ENCODE assay signal across 21 cellular contexts in genomic region chr11:71498091-71498490, GRCh38. TPM values are rescaled to one million over a fixed set of nuclear protein-coding genes. Genes with fewer than 3 reads are reported as not detected.
A peak's percentile ranks its signal among the peaks of the same experiment; 100 is the strongest.
DNase-seq lines count a peak whose midpoint lies in the region; ATAC-seq, FAIRE-seq and TF ChIP-seq lines count a peak whose summit lies in the region.
"Had no signal": no experiment of that assay in that cellular context is flagged by ENCODE, and none has a peak within 500 bp of the region (broad histone marks: within the 10 kb centered on the region; RNA-seq: fewer than 3 reads in every experiment).

No MANE protein-coding gene starts in this region.

- peaks cover 77% of the 10 kb centered on the region for H3K36me3 Mint-ChIP-seq in activated CD4-positive, alpha-beta T cell treated with anti-CD3 and anti-CD28 coated beads, Interleukin-2, amount 10 ng/mL, durations not matched to agents 24 days and 14 days (ENCODE audit: low read depth)

- ATAC-seq in right lobe of liver (no peak), HepG2 (no peak), psoas muscle (no peak), upper lobe of left lung (ENCODE audit: low FRiP score in 2 of 2) (no peak)

- intact Hi-C loops in activated CD4-positive, alpha-beta T cell treated with anti-CD3 and anti-CD28 coated beads, Interleukin-2, amount 10 ng/mL, durations not matched to agents 24 days and 14 days (cut with micrococcal nuclease) = no loop called here
- intact Hi-C loops in right lobe of liver (cut with DNase I) (no loop called here), HepG2 (cut with micrococcal nuclease; ENCODE audit: unreplicated experiment) (no loop called here), psoas muscle (cut with DNase I) (no loop called here), breast epithelium (cut with DNase I; ENCODE audit: low total_unique reads) (no loop called here)

- TF ChIP-seq CTCF in right lobe of liver (IDR thresholded peaks at IDR 0.05) (no peak), HepG2 (CRISPR knock-in tag; IDR thresholded peaks at IDR 0.05) (no peak), psoas muscle (IDR thresholded peaks at IDR 0.05) (no peak), upper lobe of left lung (IDR thresholded peaks at IDR 0.05) (no peak), breast epithelium (IDR thresholded peaks at IDR 0.05) (no peak)

- H3K79me2 ChIP-seq in HepG2 (ENCODE audit: insufficient read depth, low read length) = no peaks in the 10 kb centered on the region

- no peak for TF ChIP-seq EP300 in HepG2 (IDR thresholded peaks at IDR 0.05; ENCODE audit: low read depth in 2 of 2, low read length in 2 of 2)
- no peak for TF ChIP-seq EP300 in HepG2 (CRISPR knock-in tag; IDR thresholded peaks at IDR 0.05; ENCODE audit: borderline replicate concordance)
- no peak for TF ChIP-seq EP300 in upper lobe of left lung (IDR thresholded peaks at IDR 0.05)

- no peaks in the 10 kb centered on the region for H3K27me3 Mint-ChIP-seq in activated CD4-positive, alpha-beta T cell treated with anti-CD3 and anti-CD28 coated beads, Interleukin-2, amount 10 ng/mL, durations not matched to agents 24 days and 14 days

- WGBS in right lobe of liver (ENCODE audit: insufficient coverage, low coverage, low lambda C conversion rate, missing lambda C conversion rate) = 97% methylated on average over 10 of the region's 19 CpGs
- WGBS in HepG2 (ENCODE audit: low lambda C conversion rate) = 98% methylated on average over 11 of the region's 19 CpGs
- WGBS in psoas muscle, 3 donors = 96 to 98% (median 97%) methylated on average over 19 of the region's 19 CpGs
- whole genome bisulfite sequencing in upper lobe of left lung, 2 donors = 95 to 97% methylated on average over 11 to 19 of the region's 19 CpGs

- H3K4me2 ChIP-seq in HepG2 (ENCODE audit: low read depth, low read length) = no peak overlapping the region

- peak overlapping the region; percentile 34 for H3K27ac Mint-ChIP-seq in activated CD4-positive, alpha-beta T cell treated with anti-CD3 and anti-CD28 coated beads, Interleukin-2, amount 10 ng/mL, durations not matched to agents 24 days and 14 days

- BruUV-seq in HepG2 (replicated peaks; lab: Mats Ljungman, UMichigan) = no TSS peak

- H3K36me3 ChIP-seq in right lobe of liver (peaks cover 0 to 53% (median 10%) of the 10 kb centered on the region in 4 donors), HepG2 (replicated peaks in 1 of 2; ENCODE audit: control insufficient read depth in 1 of 2, insufficient read depth in 2 of 2, low read length in 2 of 2) (peaks cover 16 to 64% of the 10 kb centered on the region in 2 experiments; a peak in 4 of 5 replicates), psoas muscle (ENCODE audit: insufficient read depth in 1 of 2, low read depth in 1 of 2) (peaks cover 0 to 74% of the 10 kb centered on the region in 2 donors), upper lobe of left lung (peaks cover 20 to 91% (median 84%) of the 10 kb centered on the region in 4 donors), breast epithelium (peaks cover 4% of the 10 kb centered on the region)

- H3K9ac ChIP-seq in HepG2 (ENCODE audit: insufficient read depth, low read depth, low read length) = no peak overlapping the region

- no peak for TF ChIP-seq RAD21 in HepG2 (CRISPR knock-in tag; IDR thresholded peaks at IDR 0.05)

- H3K27ac ChIP-seq in right lobe of liver = no peak overlapping the region
- no peak overlapping the region for H3K27ac ChIP-seq in HepG2 (ENCODE audit: extremely low read length, insufficient read depth, low read length)
- H3K27ac ChIP-seq in psoas muscle = peak overlapping the region; percentile 85
- H3K27ac ChIP-seq in upper lobe of left lung = no peak overlapping the region
- H3K27ac ChIP-seq in breast epithelium = no peak overlapping the region
- H3K27ac ChIP-seq: 22Rv1, SJCRH30 had no signal

- peaks cover 6% of the 10 kb centered on the region for H3K4me1 Mint-ChIP-seq in activated CD4-positive, alpha-beta T cell treated with anti-CD3 and anti-CD28 coated beads, Interleukin-2, amount 10 ng/mL, durations not matched to agents 24 days and 14 days

- FAIRE-seq in HepG2 (lab: Jason Lieb, UNC) = no peak
- FAIRE-seq: H54 had no signal

- CTCF ChIA-PET in HepG2 (lab: Yijun Ruan, JAX; ENCODE audit: low intra/inter-chr PET ratio, low total read pairs) = no interaction called here

- H3K4me3 ChIP-seq in right lobe of liver (no peak overlapping the region), HepG2 (replicated peaks in 1 of 3; ENCODE audit: insufficient read depth in 1 of 3, low read depth in 2 of 3, low read length in 3 of 3) (no peak overlapping the region), psoas muscle (no peak overlapping the region), upper lobe of left lung (no peak overlapping the region), breast epithelium (no peak overlapping the region)
- H3K4me3 ChIP-seq: SJCRH30 had no signal

- no peaks in the 10 kb centered on the region for H4K20me1 ChIP-seq in HepG2 (ENCODE audit: insufficient read depth, low read length)

- no peak overlapping the region for H2AFZ ChIP-seq in HepG2 (ENCODE audit: low read length)

- in situ Hi-C loops in HepG2 (cut with HindIII; ENCODE audit: extremely low pct_ligation_motif_present, low pct_unique_long_range_greater_than_20kb) = no loop called here

- H3K4me1 ChIP-seq in right lobe of liver = peaks cover 0 to 12% (median 5%) of the 10 kb centered on the region in 4 donors
- H3K4me1 ChIP-seq in HepG2 (ENCODE audit: insufficient read depth, low read length) = no peaks in the 10 kb centered on the region
- H3K4me1 ChIP-seq in psoas muscle = peaks cover 9% of the 10 kb centered on the region
- peaks cover 0 to 8% (median 3%) of the 10 kb centered on the region in 4 donors for H3K4me1 ChIP-seq in upper lobe of left lung
- H3K4me1 ChIP-seq in breast epithelium = no peaks in the 10 kb centered on the region
- H3K4me1 ChIP-seq: SJCRH30 had no signal

- POLR2A ChIA-PET in HepG2 (lab: Yijun Ruan, JAX) = no interaction called here

- H3K27me3 ChIP-seq in right lobe of liver (no peaks in the 10 kb centered on the region), HepG2 (ENCODE audit: control insufficient read depth in 1 of 2, insufficient read depth in 2 of 2, low read length in 2 of 2) (no peaks in the 10 kb centered on the region), psoas muscle (ENCODE audit: insufficient read depth in 3 of 3, low read length in 2 of 3) (no peaks in the 10 kb centered on the region), upper lobe of left lung (no peaks in the 10 kb centered on the region), breast epithelium (no peaks in the 10 kb centered on the region)
- H3K27me3 ChIP-seq: SJCRH30 had no signal

- DNase-seq in activated CD4-positive, alpha-beta T cell treated with anti-CD3 and anti-CD28 coated beads, Interleukin-2, amount 10 ng/mL, durations not matched to agents 24 days and 14 days = no peak
- no peak for DNase-seq in activated CD4-positive, alpha-beta T cell treated with anti-CD3 and anti-CD28 coated beads, Interleukin-2, amount 50 U/mL, for 1 hour
- peak in 2 of 3 donors; percentile 15 to 27 for DNase-seq in right lobe of liver
- DNase-seq in HepG2 (ENCODE audit: low spot score) = no peak
- no peak for DNase-seq in psoas muscle
- DNase-seq in upper lobe of left lung = no peak
- no peak for DNase-seq in breast epithelium (ENCODE audit: low spot score in 2 of 2)
- no peak for DNase-seq in SHP77 treated with DMSO at 0.1 percent for 48 hours (lab: John Stamatoyannopoulos, UW)
- DNase-seq: AML-193, DMS79 treated with DMSO at 0.1 percent for 48 hours, Karpas-422, NCI-H1417 treated with DMSO at 0.1 percent for 48 hours, NCI-H1930, NCI-H226, NCI-H524, NCI-H82, OCI-M1, SJCRH30 had no signal

- no peak for TF ChIP-seq POLR2A in right lobe of liver (IDR thresholded peaks at IDR 0.05)
- no peak for TF ChIP-seq POLR2A in HepG2 (IDR thresholded peaks at IDR 0.05; ENCODE audit: insufficient read depth in 1 of 2, low read depth in 2 of 2, low read length in 2 of 2)
- TF ChIP-seq POLR2A in upper lobe of left lung (IDR thresholded peaks at IDR 0.05) = no peak
- TF ChIP-seq POLR2A in breast epithelium (IDR thresholded peaks at IDR 0.05) = no peak

- H3K9me3 Mint-ChIP-seq in activated CD4-positive, alpha-beta T cell treated with anti-CD3 and anti-CD28 coated beads, Interleukin-2, amount 10 ng/mL, durations not matched to agents 24 days and 14 days = no peaks in the 10 kb centered on the region

- H3K9me3 ChIP-seq in right lobe of liver (no peaks in the 10 kb centered on the region), HepG2 (ENCODE audit: low read length) (no peaks in the 10 kb centered on the region), psoas muscle (no peaks in the 10 kb centered on the region), upper lobe of left lung (no peaks in the 10 kb centered on the region), breast epithelium (no peaks in the 10 kb centered on the region)
- H3K9me3 ChIP-seq: SJCRH30 had no signal

- no peak overlapping the region for H3K4me3 Mint-ChIP-seq in activated CD4-positive, alpha-beta T cell treated with anti-CD3 and anti-CD28 coated beads, Interleukin-2, amount 10 ng/mL, durations not matched to agents 24 days and 14 days

RNA-seq across cellular contexts. Expression of gene KRTAP5-7, which starts 29.0 kb away (rescaled TPM):
- total RNA-seq in activated CD4-positive, alpha-beta T cell treated with anti-CD3 and anti-CD28 coated beads, Interleukin-2, amount 10 ng/mL, durations not matched to agents 24 days and 14 days = not detected in 2 replicates
- total RNA-seq in right lobe of liver = 1 to 10 TPM in 1 of 6 experiments, under 1 TPM in 3, not detected in 2; 0.18 to 3.9 (median 0.23) TPM
- total RNA-seq in HepG2 (2016; rRNA removed; fragmentation: Illumina TruSeq; extraction: Trizol) = not detected in 2 replicates
- not detected in 2 replicates for total RNA-seq in HepG2 (2016; cell fraction: cytosol; rRNA removed; fragmentation: Illumina TruSeq; extraction: Trizol; ENCODE audit: low read depth)
- total RNA-seq in HepG2 (2016; cell fraction: insoluble cytoplasmic fraction; rRNA removed; fragmentation: Illumina TruSeq; extraction: Trizol) = not detected in 2 replicates
- total RNA-seq in HepG2 (2016; cell fraction: membrane; rRNA removed; fragmentation: Illumina TruSeq; extraction: Trizol) = not detected in 2 replicates
- total RNA-seq in HepG2 (2016; cell fraction: nucleus; rRNA removed; fragmentation: Illumina TruSeq; extraction: Trizol) = not detected in 2 replicates
- 0.54 and 0.91 TPM in 2 replicates for polyA plus RNA-seq in HepG2 (2011; rRNA removed)
- 0.38 and 0.96 TPM in 2 replicates for polyA plus RNA-seq in HepG2 (2011; cell fraction: cytosol; rRNA removed)
- 2.2 and 3.3 TPM in 2 replicates for polyA plus RNA-seq in HepG2 (2011; cell fraction: nucleus; rRNA removed)
- polyA plus RNA-seq in HepG2 (2012) = 1.0 and 6.0 TPM in 2 replicates
- polyA plus RNA-seq in HepG2 (2016; cell fraction: cytosol; fragmentation: Illumina TruSeq; extraction: Trizol; ENCODE audit: low read depth) = not detected in 2 replicates
- polyA plus RNA-seq in HepG2 (2016; cell fraction: insoluble cytoplasmic fraction; fragmentation: Illumina TruSeq; extraction: Trizol; ENCODE audit: low read depth) = not detected in 2 replicates
- not detected in 2 replicates for polyA plus RNA-seq in HepG2 (2016; cell fraction: membrane; fragmentation: Illumina TruSeq; extraction: Trizol; ENCODE audit: low read depth)
- polyA plus RNA-seq in HepG2 (2016; cell fraction: nucleus; fragmentation: Illumina TruSeq; extraction: Trizol; ENCODE audit: insufficient read depth, low read depth) = not detected in 2 replicates
- polyA minus RNA-seq in HepG2 (2011; rRNA and poly(A)+ RNA removed; ENCODE audit: low replicate concordance) = 0.60 TPM in 1 of 2 replicates, not detected in the other
- not detected in 2 replicates for polyA minus RNA-seq in HepG2 (2011; cell fraction: cytosol; rRNA and poly(A)+ RNA removed)
- 1.1 TPM in 1 of 2 replicates, not detected in the other for polyA minus RNA-seq in HepG2 (2011; cell fraction: nucleus; rRNA and poly(A)+ RNA removed)
- total RNA-seq in psoas muscle = not detected
- polyA plus RNA-seq in psoas muscle = under 1 TPM in 1 of 3 donors, not detected in 2; 0.01 TPM
- total RNA-seq in upper lobe of left lung = under 1 TPM in 2 of 6 donors, not detected in 4; 0.20 to 0.98 TPM
- total RNA-seq in breast epithelium = under 1 TPM in 1 of 3 donors, not detected in 2; 0.16 TPM
- total RNA-seq: MCF 10A, SJCRH30 had no signal

RNA-seq across cellular contexts. Expression of gene KRTAP5-8, which starts 39.7 kb away (rescaled TPM):
- total RNA-seq in activated CD4-positive, alpha-beta T cell treated with anti-CD3 and anti-CD28 coated beads, Interleukin-2, amount 10 ng/mL, durations not matched to agents 24 days and 14 days = not detected in 2 replicates
- total RNA-seq in right lobe of liver = under 1 TPM in 1 of 6 experiments, not detected in 5; 0.24 TPM
- total RNA-seq in HepG2 (2016; rRNA removed; fragmentation: Illumina TruSeq; extraction: Trizol) = not detected in 2 replicates
- not detected in 2 replicates for total RNA-seq in HepG2 (2016; cell fraction: cytosol; rRNA removed; fragmentation: Illumina TruSeq; extraction: Trizol; ENCODE audit: low read depth)
- not detected in 2 replicates for total RNA-seq in HepG2 (2016; cell fraction: insoluble cytoplasmic fraction; rRNA removed; fragmentation: Illumina TruSeq; extraction: Trizol)
- total RNA-seq in HepG2 (2016; cell fraction: membrane; rRNA removed; fragmentation: Illumina TruSeq; extraction: Trizol) = not detected in 2 replicates
- total RNA-seq in HepG2 (2016; cell fraction: nucleus; rRNA removed; fragmentation: Illumina TruSeq; extraction: Trizol) = not detected in 2 replicates
- polyA plus RNA-seq in HepG2 (2011; rRNA removed) = 0.05 and 0.20 TPM in 2 replicates
- polyA plus RNA-seq in HepG2 (2011; cell fraction: cytosol; rRNA removed) = 0.09 and 0.17 TPM in 2 replicates
- polyA plus RNA-seq in HepG2 (2011; cell fraction: nucleus; rRNA removed) = 0.19 TPM in 1 of 2 replicates, not detected in the other
- polyA plus RNA-seq in HepG2 (2012) = 0.12 and 0.13 TPM in 2 replicates
- not detected in 2 replicates for polyA plus RNA-seq in HepG2 (2016; cell fraction: cytosol; fragmentation: Illumina TruSeq; extraction: Trizol; ENCODE audit: low read depth)
- not detected in 2 replicates for polyA plus RNA-seq in HepG2 (2016; cell fraction: insoluble cytoplasmic fraction; fragmentation: Illumina TruSeq; extraction: Trizol; ENCODE audit: low read depth)
- not detected in 2 replicates for polyA plus RNA-seq in HepG2 (2016; cell fraction: membrane; fragmentation: Illumina TruSeq; extraction: Trizol; ENCODE audit: low read depth)
- not detected in 2 replicates for polyA plus RNA-seq in HepG2 (2016; cell fraction: nucleus; fragmentation: Illumina TruSeq; extraction: Trizol; ENCODE audit: insufficient read depth, low read depth)
- polyA minus RNA-seq in HepG2 (2011; rRNA and poly(A)+ RNA removed; ENCODE audit: low replicate concordance) = 0.12 TPM in 2 replicates
- polyA minus RNA-seq in HepG2 (2011; cell fraction: cytosol; rRNA and poly(A)+ RNA removed) = not detected in 2 replicates
- not detected in 2 replicates for polyA minus RNA-seq in HepG2 (2011; cell fraction: nucleus; rRNA and poly(A)+ RNA removed)
- not detected for total RNA-seq in psoas muscle
- not detected for polyA plus RNA-seq in psoas muscle
- 1 to 10 TPM in 1 of 6 donors, under 1 TPM in 3, not detected in 2; 0.23 to 7.3 (median 0.71) TPM for total RNA-seq in upper lobe of left lung
- under 1 TPM in 1 of 3 donors, not detected in 2; 0.32 TPM for total RNA-seq in breast epithelium
- total RNA-seq: MCF 10A, SJCRH30 had no signal

RNA-seq across cellular contexts. Expression of gene NADSYN1, which starts 45.1 kb away (rescaled TPM):
- 101 and 109 TPM in 2 replicates for total RNA-seq in activated CD4-positive, alpha-beta T cell treated with anti-CD3 and anti-CD28 coated beads, Interleukin-2, amount 10 ng/mL, durations not matched to agents 24 days and 14 days
- 10 to 100 TPM; 26.4 to 54.7 (median 35.4) TPM for total RNA-seq in right lobe of liver
- total RNA-seq in HepG2 (2016; rRNA removed; fragmentation: Illumina TruSeq; extraction: Trizol) = 27.1 and 35.7 TPM in 2 replicates
- 8.5 and 12.4 TPM in 2 replicates for total RNA-seq in HepG2 (2016; cell fraction: cytosol; rRNA removed; fragmentation: Illumina TruSeq; extraction: Trizol; ENCODE audit: low read depth)
- 24.1 and 36.5 TPM in 2 replicates for total RNA-seq in HepG2 (2016; cell fraction: insoluble cytoplasmic fraction; rRNA removed; fragmentation: Illumina TruSeq; extraction: Trizol)
- total RNA-seq in HepG2 (2016; cell fraction: membrane; rRNA removed; fragmentation: Illumina TruSeq; extraction: Trizol) = 13.6 and 14.7 TPM in 2 replicates
- total RNA-seq in HepG2 (2016; cell fraction: nucleus; rRNA removed; fragmentation: Illumina TruSeq; extraction: Trizol) = 51.5 and 52.3 TPM in 2 replicates
- 51.5 and 63.4 TPM in 2 replicates for polyA plus RNA-seq in HepG2 (2011; rRNA removed)
- polyA plus RNA-seq in HepG2 (2011; cell fraction: cytosol; rRNA removed) = 35.3 and 38.4 TPM in 2 replicates
- polyA plus RNA-seq in HepG2 (2011; cell fraction: nucleus; rRNA removed) = 278 and 289 TPM in 2 replicates
- 36.9 and 39.9 TPM in 2 replicates for polyA plus RNA-seq in HepG2 (2012)
- polyA plus RNA-seq in HepG2 (2016; cell fraction: cytosol; fragmentation: Illumina TruSeq; extraction: Trizol; ENCODE audit: low read depth) = 8.2 and 8.4 TPM in 2 replicates
- polyA plus RNA-seq in HepG2 (2016; cell fraction: insoluble cytoplasmic fraction; fragmentation: Illumina TruSeq; extraction: Trizol; ENCODE audit: low read depth) = 21.4 and 22.2 TPM in 2 replicates
- polyA plus RNA-seq in HepG2 (2016; cell fraction: membrane; fragmentation: Illumina TruSeq; extraction: Trizol; ENCODE audit: low read depth) = 8.4 and 8.9 TPM in 2 replicates
- 95.9 and 99.0 TPM in 2 replicates for polyA plus RNA-seq in HepG2 (2016; cell fraction: nucleus; fragmentation: Illumina TruSeq; extraction: Trizol; ENCODE audit: insufficient read depth, low read depth)
- 80.9 and 97.1 TPM in 2 replicates for polyA minus RNA-seq in HepG2 (2011; rRNA and poly(A)+ RNA removed; ENCODE audit: low replicate concordance)
- 17.1 and 19.6 TPM in 2 replicates for polyA minus RNA-seq in HepG2 (2011; cell fraction: cytosol; rRNA and poly(A)+ RNA removed)
- 117 and 142 TPM in 2 replicates for polyA minus RNA-seq in HepG2 (2011; cell fraction: nucleus; rRNA and poly(A)+ RNA removed)
- 10 to 100 TPM; 13.0 to 19.3 (median 13.6) TPM for total RNA-seq in psoas muscle
- polyA plus RNA-seq in psoas muscle = 10 to 100 TPM in 2 of 3 donors, 1 to 10 TPM in 1; 7.8 to 14.6 (median 12.0) TPM
- total RNA-seq in upper lobe of left lung = 100 to 1,000 TPM in 2 of 6 donors, 10 to 100 TPM in 4; 46.8 to 248 (median 79.5) TPM
- 10 to 100 TPM; 58.6 to 83.6 (median 70.5) TPM for total RNA-seq in breast epithelium

RNA-seq across cellular contexts. Expression of gene DHCR7, which starts 49.9 kb away (rescaled TPM):
- total RNA-seq in activated CD4-positive, alpha-beta T cell treated with anti-CD3 and anti-CD28 coated beads, Interleukin-2, amount 10 ng/mL, durations not matched to agents 24 days and 14 days = 112 and 116 TPM in 2 replicates
- total RNA-seq in right lobe of liver (100 to 1,000 TPM in 4 of 6 experiments, 10 to 100 TPM in 2; 42.0 to 320 (median 126) TPM), HepG2 (2016; rRNA removed; fragmentation: Illumina TruSeq; extraction: Trizol) (40.4 and 96.0 TPM in 2 replicates), psoas muscle (10 to 100 TPM in 2 of 4 donors, 1 to 10 TPM in 2; 5.5 to 15.1 (median 10.1) TPM), upper lobe of left lung (10 to 100 TPM in 5 of 6 donors, 1 to 10 TPM in 1; 5.2 to 96.1 (median 66.4) TPM), breast epithelium (10 to 100 TPM; 14.7 to 31.7 (median 25.2) TPM)
- 11.3 and 13.3 TPM in 2 replicates for total RNA-seq in HepG2 (2016; cell fraction: cytosol; rRNA removed; fragmentation: Illumina TruSeq; extraction: Trizol; ENCODE audit: low read depth)
- total RNA-seq in HepG2 (2016; cell fraction: insoluble cytoplasmic fraction; rRNA removed; fragmentation: Illumina TruSeq; extraction: Trizol) = 38.3 and 98.7 TPM in 2 replicates
- total RNA-seq in HepG2 (2016; cell fraction: membrane; rRNA removed; fragmentation: Illumina TruSeq; extraction: Trizol) = 26.9 and 29.4 TPM in 2 replicates
- total RNA-seq in HepG2 (2016; cell fraction: nucleus; rRNA removed; fragmentation: Illumina TruSeq; extraction: Trizol) = 77.9 and 89.2 TPM in 2 replicates
- polyA plus RNA-seq in HepG2 (2011; rRNA removed) (143 and 241 TPM in 2 replicates), psoas muscle (1 to 10 TPM; 4.9 to 9.0 (median 6.3) TPM)
- polyA plus RNA-seq in HepG2 (2011; cell fraction: cytosol; rRNA removed) = 92.8 and 116 TPM in 2 replicates
- 82.1 and 131 TPM in 2 replicates for polyA plus RNA-seq in HepG2 (2011; cell fraction: nucleus; rRNA removed)
- polyA plus RNA-seq in HepG2 (2012) = 315 and 354 TPM in 2 replicates
- polyA plus RNA-seq in HepG2 (2016; cell fraction: cytosol; fragmentation: Illumina TruSeq; extraction: Trizol; ENCODE audit: low read depth) = 16.5 and 16.7 TPM in 2 replicates
- polyA plus RNA-seq in HepG2 (2016; cell fraction: insoluble cytoplasmic fraction; fragmentation: Illumina TruSeq; extraction: Trizol; ENCODE audit: low read depth) = 50.6 and 73.9 TPM in 2 replicates
- polyA plus RNA-seq in HepG2 (2016; cell fraction: membrane; fragmentation: Illumina TruSeq; extraction: Trizol; ENCODE audit: low read depth) = 26.0 and 32.3 TPM in 2 replicates
- polyA plus RNA-seq in HepG2 (2016; cell fraction: nucleus; fragmentation: Illumina TruSeq; extraction: Trizol; ENCODE audit: insufficient read depth, low read depth) = 165 and 172 TPM in 2 replicates
- 160 and 313 TPM in 2 replicates for polyA minus RNA-seq in HepG2 (2011; rRNA and poly(A)+ RNA removed; ENCODE audit: low replicate concordance)
- 161 and 251 TPM in 2 replicates for polyA minus RNA-seq in HepG2 (2011; cell fraction: cytosol; rRNA and poly(A)+ RNA removed)
- polyA minus RNA-seq in HepG2 (2011; cell fraction: nucleus; rRNA and poly(A)+ RNA removed) = 34.2 and 48.4 TPM in 2 replicates

RNA-seq across cellular contexts. Expression of gene KRTAP5-9, which starts 50.1 kb away (rescaled TPM):
- not detected in 2 replicates for total RNA-seq in activated CD4-positive, alpha-beta T cell treated with anti-CD3 and anti-CD28 coated beads, Interleukin-2, amount 10 ng/mL, durations not matched to agents 24 days and 14 days
- total RNA-seq in right lobe of liver (under 1 TPM in 2 of 6 experiments, not detected in 4; 0.17 to 0.38 TPM), HepG2 (2016; rRNA removed; fragmentation: Illumina TruSeq; extraction: Trizol) (0.09 TPM in 1 of 2 replicates, not detected in the other), psoas muscle (not detected), upper lobe of left lung (under 1 TPM in 2 of 6 donors, not detected in 4; 0.24 to 0.26 TPM), breast epithelium (under 1 TPM in 1 of 3 donors, not detected in 2; 0.32 TPM)
- total RNA-seq in HepG2 (2016; cell fraction: cytosol; rRNA removed; fragmentation: Illumina TruSeq; extraction: Trizol; ENCODE audit: low read depth) = not detected in 2 replicates
- 0.09 TPM in 1 of 2 replicates, not detected in the other for total RNA-seq in HepG2 (2016; cell fraction: insoluble cytoplasmic fraction; rRNA removed; fragmentation: Illumina TruSeq; extraction: Trizol)
- not detected in 2 replicates for total RNA-seq in HepG2 (2016; cell fraction: membrane; rRNA removed; fragmentation: Illumina TruSeq; extraction: Trizol)
- not detected in 2 replicates for total RNA-seq in HepG2 (2016; cell fraction: nucleus; rRNA removed; fragmentation: Illumina TruSeq; extraction: Trizol)
- polyA plus RNA-seq in HepG2 (2011; rRNA removed) (0.42 TPM in 1 of 2 replicates, not detected in the other), psoas muscle (under 1 TPM in 2 of 3 donors, not detected in 1; 0.05 to 0.09 TPM)
- polyA plus RNA-seq in HepG2 (2011; cell fraction: cytosol; rRNA removed) = 0.21 and 0.24 TPM in 2 replicates
- polyA plus RNA-seq in HepG2 (2011; cell fraction: nucleus; rRNA removed) = 0.98 and 1.3 TPM in 2 replicates
- polyA plus RNA-seq in HepG2 (2012) = 0.28 and 1.2 TPM in 2 replicates
- not detected in 2 replicates for polyA plus RNA-seq in HepG2 (2016; cell fraction: cytosol; fragmentation: Illumina TruSeq; extraction: Trizol; ENCODE audit: low read depth)
- polyA plus RNA-seq in HepG2 (2016; cell fraction: insoluble cytoplasmic fraction; fragmentation: Illumina TruSeq; extraction: Trizol; ENCODE audit: low read depth) = not detected in 2 replicates
- not detected in 2 replicates for polyA plus RNA-seq in HepG2 (2016; cell fraction: membrane; fragmentation: Illumina TruSeq; extraction: Trizol; ENCODE audit: low read depth)
- 0.57 TPM in 1 of 2 replicates, not detected in the other for polyA plus RNA-seq in HepG2 (2016; cell fraction: nucleus; fragmentation: Illumina TruSeq; extraction: Trizol; ENCODE audit: insufficient read depth, low read depth)
- polyA minus RNA-seq in HepG2 (2011; rRNA and poly(A)+ RNA removed; ENCODE audit: low replicate concordance) = 0.12 TPM in 1 of 2 replicates, not detected in the other
- polyA minus RNA-seq in HepG2 (2011; cell fraction: cytosol; rRNA and poly(A)+ RNA removed) = not detected in 2 replicates
- polyA minus RNA-seq in HepG2 (2011; cell fraction: nucleus; rRNA and poly(A)+ RNA removed) = not detected in 2 replicates
- total RNA-seq: MCF 10A, SJCRH30 had no signal

Comparison
In these comparisons a context has a peak if more than half of its experiments do, and no peak if none do; other contexts are left out.
1. DNase-seq: peak in right lobe of liver (2 of 3); none in activated CD4-positive, alpha-beta T cell treated with anti-CD3 and anti-CD28 coated beads, Interleukin-2, amount 10 ng/mL, durations not matched to agents 24 days and 14 days (single experiment), activated CD4-positive, alpha-beta T cell treated with anti-CD3 and anti-CD28 coated beads, Interleukin-2, amount 50 U/mL, for 1 hour (single experiment), HepG2 (single experiment), psoas muscle (0 of 2), upper lobe of left lung (0 of 2), breast epithelium (0 of 2) and SHP77 treated with DMSO at 0.1 percent for 48 hours (single experiment).